ENCODE assay signal across 9 cellular contexts in genomic region chr11:68146704-68147474, GRCh38. TPM values are rescaled to one million over a fixed set of nuclear protein-coding genes. Genes with fewer than 3 reads are reported as not detected.
A peak's percentile ranks its signal among the peaks of the same experiment; 100 is the strongest.
DNase-seq lines count a peak whose midpoint lies in the region; ATAC-seq and TF ChIP-seq lines count a peak whose summit lies in the region.
"Had no signal": no experiment of that assay in that cellular context is flagged by ENCODE, and none has a peak within 500 bp of the region (broad histone marks: within the 10 kb centered on the region; RNA-seq: fewer than 3 reads in every experiment).

No MANE protein-coding gene starts in this region.

- H4K20me1 ChIP-seq in mammary epithelial cell (ENCODE audit: insufficient read depth, low read length) (no peaks in the 10 kb centered on the region), hepatocyte (ENCODE audit: insufficient read depth, poor library complexity, severe bottlenecking) (no peaks in the 10 kb centered on the region)

- peaks cover 19% of the 10 kb centered on the region for H3K4me1 Mint-ChIP-seq in MCF 10A (ENCODE audit: insufficient read depth, unreplicated experiment)

- H3K9me3 ChIP-seq in mammary epithelial cell (replicated peaks; ENCODE audit: insufficient read depth, low read length) (no peaks in the 10 kb centered on the region), hepatocyte (ENCODE audit: low read depth) (no peaks in the 10 kb centered on the region)

- ATAC-seq in GM21717 (IDR thresholded peaks at IDR 0.05; ENCODE audit: unreplicated experiment), result no peak

- in situ Hi-C loops in mammary epithelial cell (cut with MboI; ENCODE audit: low sequenced_read_pairs in 2 of 2), result no loop called here

- H3K9me2 ChIP-seq in hepatocyte (replicated peaks; ENCODE audit: insufficient read depth), result no peaks in the 10 kb centered on the region

- H3K9me3 Mint-ChIP-seq in MCF 10A (ENCODE audit: unreplicated experiment), result no peaks in the 10 kb centered on the region
- H3K9me3 Mint-ChIP-seq: CD4-positive, CD25-positive, alpha-beta regulatory T cell had no signal

- DNase-seq in MCF 10A (ENCODE audit: unreplicated experiment) (peak; percentile 56), mammary epithelial cell (no peak), SHP77 (lab: John Stamatoyannopoulos, UW) (peak; percentile 94 to 95), hepatocyte (ENCODE audit: low spot score) (peak; percentile 85), activated gamma-delta T cell treated with Interleukin-2 at 50 U/mL for 16 hours (no peak), coronary artery (ENCODE audit: low spot score) (no peak), retina (no peak)
- DNase-seq: CD4-positive, CD25-positive, alpha-beta regulatory T cell had no signal

- H3K27me3 Mint-ChIP-seq in MCF 10A (ENCODE audit: insufficient read depth, unreplicated experiment), result no peaks in the 10 kb centered on the region
- H3K27me3 Mint-ChIP-seq: CD4-positive, CD25-positive, alpha-beta regulatory T cell had no signal

- CTCF ChIA-PET in MCF 10A (lab: Yijun Ruan, JAX), result interaction anchor here (0.6 to 1.2 kb wide), 3 partner anchors 10 to 61 kb away, joined by 4 to 5 read pairs (median 4); no protein-coding TSS in a partner anchor
- CTCF ChIA-PET in mammary epithelial cell (lab: Charles Lee; ENCODE audit: low non-redundant PET), result no interaction called here

- dilution Hi-C loops in mammary epithelial cell (cut with HindIII; ENCODE audit: low sequenced_read_pairs), result no loop called here

- H2AFZ ChIP-seq in mammary epithelial cell (ENCODE audit: low read depth, low read length), result no peak overlapping the region
- no peak overlapping the region for H2AFZ ChIP-seq in hepatocyte

- no TSS peak for BruUV-seq in MCF 10A (replicated peaks; lab: Mats Ljungman, UMichigan)
- BruUV-seq in mammary epithelial cell (replicated peaks; lab: Mats Ljungman, UMichigan), result no TSS peak

- H3K27me3 ChIP-seq in mammary epithelial cell (ENCODE audit: insufficient read depth, low read length) (no peaks in the 10 kb centered on the region), hepatocyte (no peaks in the 10 kb centered on the region)

- H3K79me2 ChIP-seq in mammary epithelial cell (ENCODE audit: insufficient read depth, low read length) (no peaks in the 10 kb centered on the region), hepatocyte (no peaks in the 10 kb centered on the region)

- H3K27ac Mint-ChIP-seq in MCF 10A (ENCODE audit: low read depth, unreplicated experiment), result peak overlapping the region; percentile 67

- H3K4me2 ChIP-seq in mammary epithelial cell (ENCODE audit: insufficient read depth, low read depth, low read length), result no peak overlapping the region
- peak overlapping the region; percentile 37 for H3K4me2 ChIP-seq in hepatocyte

- intact Hi-C loops in MCF 10A (cut with micrococcal nuclease), result no loop called here
- intact Hi-C loops in mammary epithelial cell (cut with micrococcal nuclease), result no loop called here

- H3K4me1 ChIP-seq in mammary epithelial cell (ENCODE audit: insufficient read depth, low read length) (peaks cover 13% of the 10 kb centered on the region), hepatocyte (ENCODE audit: insufficient read depth) (peaks cover 26% of the 10 kb centered on the region)

- TF ChIP-seq CTCF in MCF 10A (IDR thresholded peaks at IDR 0.05; ENCODE audit: unreplicated experiment), result no peak
- TF ChIP-seq CTCF in mammary epithelial cell (conservative IDR thresholded peaks at IDR 0.05 in 1 of 2, IDR thresholded peaks at IDR 0.05 in 1 of 2; ENCODE audit: extremely low read depth in 1 of 2, insufficient read depth in 1 of 2, low read depth in 1 of 2, low read length in 2 of 2), result no peak
- no peak for TF ChIP-seq CTCF in hepatocyte (IDR thresholded peaks at IDR 0.05; ENCODE audit: poor library complexity)
- no peak for TF ChIP-seq CTCF in coronary artery (IDR thresholded peaks at IDR 0.05)

- H3K36me3 ChIP-seq in mammary epithelial cell (ENCODE audit: insufficient read depth, low read length) (no peaks in the 10 kb centered on the region), hepatocyte (replicated peaks; ENCODE audit: insufficient read depth, low read depth) (no peaks in the 10 kb centered on the region)

- POLR2A ChIA-PET in MCF 10A (lab: Yijun Ruan, JAX), result interaction anchor here (0.6 kb wide), 1 partner anchor 110 kb away, joined by 3 read pairs; no protein-coding TSS in a partner anchor

- 19% methylated on average over 5 of the region's 13 CpGs for WGBS in mammary epithelial cell (ENCODE audit: low coverage, missing lambda C conversion rate)
- 52% methylated on average over 13 of the region's 13 CpGs for WGBS in hepatocyte (ENCODE audit: low lambda C conversion rate, missing lambda C conversion rate)

- H3K4me3 ChIP-seq in mammary epithelial cell (replicated peaks in 1 of 3; ENCODE audit: insufficient read depth in 1 of 3, low read depth in 2 of 3, low read length in 3 of 3) (no peak overlapping the region), hepatocyte (no peak overlapping the region), coronary artery (no peak overlapping the region)

- no peak overlapping the region for H3K9ac ChIP-seq in mammary epithelial cell (ENCODE audit: insufficient read depth, low read length)

- H3K4me3 Mint-ChIP-seq in MCF 10A (ENCODE audit: unreplicated experiment), result no peak overlapping the region
- H3K4me3 Mint-ChIP-seq: CD4-positive, CD25-positive, alpha-beta regulatory T cell had no signal

- H3K27ac ChIP-seq in mammary epithelial cell (ENCODE audit: insufficient read depth, low read depth, low read length) (no peak overlapping the region), hepatocyte (peak overlapping the region; percentile 76), coronary artery (no peak overlapping the region)

- H3K36me3 Mint-ChIP-seq in MCF 10A (ENCODE audit: insufficient read depth, unreplicated experiment), result peaks cover 7% of the 10 kb centered on the region
- H3K36me3 Mint-ChIP-seq: CD4-positive, CD25-positive, alpha-beta regulatory T cell had no signal

RNA-seq across cellular contexts. Expression of gene CHKA, which starts 25.7 kb away (rescaled TPM):
- total RNA-seq in MCF 10A (2022) (7.8 and 13.7 TPM in 2 replicates), mammary epithelial cell (10 to 100 TPM; 11.5 to 13.2 TPM), hepatocyte (74.6 and 117 TPM in 2 replicates)
- polyA plus RNA-seq in mammary epithelial cell (4.4 TPM), hepatocyte (70.0 and 76.7 TPM in 2 replicates)
- polyA minus RNA-seq in mammary epithelial cell, result 15.7 TPM

Comparison
In these comparisons a context has a peak if more than half of its experiments do, and no peak if none do; other contexts are left out.
1. DNase-seq: peak in MCF 10A (single experiment), SHP77 (2 of 2) and hepatocyte (single experiment); none in mammary epithelial cell (single experiment), activated gamma-delta T cell treated with Interleukin-2 at 50 U/mL for 16 hours (single experiment), coronary artery (single experiment) and retina (single experiment).